In the genomic region with DNA sequence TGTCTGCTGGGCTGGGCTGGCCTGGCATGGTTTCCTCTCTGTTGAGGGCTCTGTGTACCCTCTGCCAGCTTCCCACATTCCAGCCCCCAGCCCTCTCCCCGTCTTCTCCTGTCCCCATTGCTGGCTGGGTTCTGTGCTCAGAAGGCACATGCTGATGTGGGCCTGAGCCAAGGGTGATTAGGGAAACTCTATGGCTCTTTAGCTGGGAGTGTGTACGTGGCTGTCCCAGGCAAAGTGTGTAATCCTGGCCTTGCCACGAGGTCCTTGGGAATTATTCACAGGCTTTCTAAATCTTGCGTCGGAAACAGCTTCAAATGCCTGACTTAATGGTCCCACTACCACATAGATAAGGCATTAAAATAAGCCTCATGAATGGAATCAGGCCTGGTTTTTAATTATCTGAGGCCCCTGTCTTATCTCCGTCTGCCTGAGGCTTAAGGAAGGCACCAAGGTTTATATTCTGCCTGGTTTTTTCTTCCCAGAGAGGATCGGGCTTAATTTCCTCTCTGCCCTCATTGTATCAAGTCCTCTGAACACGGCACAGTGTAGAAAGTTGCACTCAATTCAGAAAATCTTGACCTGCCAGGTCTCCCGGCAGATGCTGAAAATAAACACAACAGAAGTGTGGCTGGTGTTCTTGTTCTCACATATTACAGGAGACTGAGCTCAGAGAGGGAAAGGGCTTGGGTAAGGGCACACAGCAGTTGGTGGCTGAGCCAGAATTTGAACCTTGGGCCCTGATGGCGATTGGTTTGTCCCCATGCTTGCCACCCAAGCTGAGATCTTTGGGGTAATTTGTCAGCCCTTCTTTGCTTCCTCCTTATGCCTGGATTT, we compare ENCODE assay signal across 12 cellular contexts. TPM values are rescaled to one million over a fixed set of nuclear protein-coding genes. Genes with fewer than 3 reads are reported as not detected.
DNase-seq lines count a peak whose midpoint lies in the region; ATAC-seq and TF ChIP-seq lines count a peak whose summit lies in the region.
"Had no signal": no experiment of that assay in that cellular context is flagged by ENCODE, and none has a peak within 500 bp of the region (broad histone marks: within the 10 kb centered on the region; RNA-seq: fewer than 3 reads in every experiment).

No MANE protein-coding gene starts in this region.

- BruUV-seq in mammary epithelial cell (replicated peaks; lab: Mats Ljungman, UMichigan), result no TSS peak

- H4K20me1 ChIP-seq in BLaER1 (peaks cover 21% of the 10 kb centered on the region), neural progenitor cell (ENCODE audit: low read depth) (peaks cover 9% of the 10 kb centered on the region), mammary epithelial cell (ENCODE audit: insufficient read depth, low read length) (no peaks in the 10 kb centered on the region)

- H3K9me3 Mint-ChIP-seq in effector memory CD8-positive, alpha-beta T cell, result no peaks in the 10 kb centered on the region
- H3K9me3 Mint-ChIP-seq in neural progenitor cell, result no peaks in the 10 kb centered on the region

- intact Hi-C loops in mammary epithelial cell (cut with micrococcal nuclease), result no loop called here

- H3K4me3 ChIP-seq in BLaER1 (no peak overlapping the region), neural progenitor cell (no peak overlapping the region), mammary epithelial cell (replicated peaks in 1 of 3; ENCODE audit: insufficient read depth in 1 of 3, low read depth in 2 of 3, low read length in 3 of 3) (no peak overlapping the region)

- H3K27ac ChIP-seq in BLaER1 (0 out of 2 replicates have a peak overlapping the region, but pooled peaks have one; percentile 29), neural progenitor cell (peak overlapping the region; percentile 40), mammary epithelial cell (ENCODE audit: insufficient read depth, low read depth, low read length) (no peak overlapping the region)

- H3K4me3 Mint-ChIP-seq in effector memory CD8-positive, alpha-beta T cell, result no peak overlapping the region
- no peak overlapping the region for H3K4me3 Mint-ChIP-seq in neural progenitor cell

- dilution Hi-C loops in mammary epithelial cell (cut with HindIII; ENCODE audit: low sequenced_read_pairs), result loop anchor here (25.0 kb wide), 1 partner anchor 341 kb away; no protein-coding TSS in a partner anchor

- CTCF ChIA-PET in mammary epithelial cell (lab: Charles Lee; ENCODE audit: low non-redundant PET), result no interaction called here

- DNase-seq in effector memory CD8-positive, alpha-beta T cell, result no peak
- DNase-seq in neural progenitor cell (ENCODE audit: low spot score) (no peak), mammary epithelial cell (no peak), NCI-H1436 (lab: John Stamatoyannopoulos, UW) (no peak)
- DNase-seq: DMS79; effector CD4-positive, alpha-beta T cell; T-helper 9 cell had no signal

- H3K9me3 ChIP-seq in BLaER1 (no peaks in the 10 kb centered on the region), neural progenitor cell (ENCODE audit: low read depth) (no peaks in the 10 kb centered on the region), mammary epithelial cell (replicated peaks; ENCODE audit: insufficient read depth, low read length) (no peaks in the 10 kb centered on the region)

- no peaks in the 10 kb centered on the region for H3K27me3 Mint-ChIP-seq in effector memory CD8-positive, alpha-beta T cell
- H3K27me3 Mint-ChIP-seq in neural progenitor cell (ENCODE audit: insufficient read depth, low read depth), result no peaks in the 10 kb centered on the region

- H2AFZ ChIP-seq in neural progenitor cell (replicated peaks) (no peak overlapping the region), mammary epithelial cell (ENCODE audit: low read depth, low read length) (no peak overlapping the region)

- H3K4me1 Mint-ChIP-seq in effector memory CD8-positive, alpha-beta T cell (ENCODE audit: low read depth in 2 of 2), result peaks cover 11 to 28% of the 10 kb centered on the region in 2 donors
- peaks cover 32% of the 10 kb centered on the region for H3K4me1 Mint-ChIP-seq in neural progenitor cell

- 88% methylated on average over 10 of the region's 10 CpGs for WGBS in mammary epithelial cell (ENCODE audit: low coverage, missing lambda C conversion rate)

- peaks cover 3% of the 10 kb centered on the region for H3K36me3 Mint-ChIP-seq in effector memory CD8-positive, alpha-beta T cell (ENCODE audit: insufficient read depth)
- H3K36me3 Mint-ChIP-seq in neural progenitor cell, result no peaks in the 10 kb centered on the region

- no peak for TF ChIP-seq CTCF in neural progenitor cell (IDR thresholded peaks at IDR 0.05)
- TF ChIP-seq CTCF in mammary epithelial cell (conservative IDR thresholded peaks at IDR 0.05 in 1 of 2, IDR thresholded peaks at IDR 0.05 in 1 of 2; ENCODE audit: extremely low read depth in 1 of 2, insufficient read depth in 1 of 2, low read depth in 1 of 2, low read length in 2 of 2), result no peak

- H3K4me1 ChIP-seq in BLaER1, result peaks cover 33% of the 10 kb centered on the region
- peaks cover 14% of the 10 kb centered on the region for H3K4me1 ChIP-seq in neural progenitor cell
- H3K4me1 ChIP-seq in mammary epithelial cell (ENCODE audit: insufficient read depth, low read length), result peaks cover 10% of the 10 kb centered on the region

- H3K79me2 ChIP-seq in neural progenitor cell (ENCODE audit: low read depth) (no peaks in the 10 kb centered on the region), mammary epithelial cell (ENCODE audit: insufficient read depth, low read length) (no peaks in the 10 kb centered on the region)

- no peak overlapping the region for H3K4me2 ChIP-seq in BLaER1
- H3K4me2 ChIP-seq in neural progenitor cell, result no peak overlapping the region
- H3K4me2 ChIP-seq in mammary epithelial cell (ENCODE audit: insufficient read depth, low read depth, low read length), result no peak overlapping the region

- no peaks in the 10 kb centered on the region for H3K27me3 ChIP-seq in BLaER1
- no peaks in the 10 kb centered on the region for H3K27me3 ChIP-seq in neural progenitor cell
- H3K27me3 ChIP-seq in mammary epithelial cell (ENCODE audit: insufficient read depth, low read length), result no peaks in the 10 kb centered on the region

- H3K9ac ChIP-seq in BLaER1, result no peak overlapping the region
- no peak overlapping the region for H3K9ac ChIP-seq in neural progenitor cell
- H3K9ac ChIP-seq in mammary epithelial cell (ENCODE audit: insufficient read depth, low read length), result no peak overlapping the region

- no peaks in the 10 kb centered on the region for H3K36me3 ChIP-seq in BLaER1
- H3K36me3 ChIP-seq in neural progenitor cell, result no peaks in the 10 kb centered on the region
- no peaks in the 10 kb centered on the region for H3K36me3 ChIP-seq in mammary epithelial cell (ENCODE audit: insufficient read depth, low read length)

- H3F3A ChIP-seq in neural progenitor cell (ENCODE audit: low read depth), result no peaks in the 10 kb centered on the region

- ATAC-seq in HG03066 (IDR thresholded peaks at IDR 0.05; ENCODE audit: low read depth, unreplicated experiment) (peak; percentile 9), GM21390 (IDR thresholded peaks at IDR 0.05; ENCODE audit: unreplicated experiment) (no peak), HG03139 (IDR thresholded peaks at IDR 0.05; ENCODE audit: unreplicated experiment) (no peak)
- no peak for ATAC-seq in effector memory CD8-positive, alpha-beta T cell (replicated peaks)

- H3K27ac Mint-ChIP-seq in effector memory CD8-positive, alpha-beta T cell, result peak overlapping the region; percentile 67 to 71
- peak overlapping the region; percentile 72 for H3K27ac Mint-ChIP-seq in neural progenitor cell

- in situ Hi-C loops in mammary epithelial cell (cut with MboI; ENCODE audit: low sequenced_read_pairs in 2 of 2), result loop anchor here in 1 of 2 donors (25.0 kb wide), 1 partner anchor 341 kb away; no protein-coding TSS in a partner anchor

RNA-seq across cellular contexts. Expression of a gene that starts 52.9 kb away (rescaled TPM):
- total RNA-seq in neural progenitor cell (ENCODE audit: low replicate concordance), result 0.37 and 0.54 TPM in 2 replicates
- total RNA-seq in mammary epithelial cell, result under 1 TPM; 0.17 to 0.47 TPM
- polyA plus RNA-seq in mammary epithelial cell, result 0.75 TPM
- polyA minus RNA-seq in mammary epithelial cell, result not detected
- polyA plus RNA-seq: neural cell had no signal
